9 cellular contexts compared by ENCODE assay signal in the genomic region with DNA sequence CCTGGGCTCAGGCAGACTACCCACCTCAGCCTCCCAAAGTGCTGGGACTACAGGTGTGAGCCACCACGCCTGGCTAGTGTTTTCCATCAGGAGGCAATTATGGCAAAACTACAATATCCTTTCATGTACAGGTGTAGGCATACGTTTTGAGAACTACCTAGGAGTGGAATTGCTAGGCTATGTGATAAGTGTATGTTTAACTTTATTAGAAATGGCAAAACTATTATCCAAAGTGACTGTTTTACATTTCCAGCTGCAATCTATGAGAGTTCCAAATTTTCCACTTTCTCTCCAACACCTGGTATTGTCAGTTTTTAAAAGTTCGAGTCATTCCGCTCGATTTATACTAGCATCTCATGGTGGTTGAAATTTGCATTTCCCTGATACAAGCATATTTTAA.
"Had no signal": no experiment of that assay in that cellular context is flagged by ENCODE, and none has a peak within 500 bp of the region (broad histone marks: within the 10 kb centered on the region; RNA-seq: fewer than 3 reads in every experiment).

No MANE protein-coding gene starts in this region.

- H3K4me3 ChIP-seq: GM23248, GM23338, HAP-1 had no signal

- H3K9me3 ChIP-seq: HAP-1 had no signal

- DNase-seq: GM23248, GOT3, H7, H9, HCEC 1CT, HFFc6 had no signal

- H3K27ac ChIP-seq: GM23248 had no signal

- H3K36me3 ChIP-seq: HAP-1 had no signal

- ATAC-seq: GM23338, HCT116 had no signal
